ENCODE assay signal across 8 cellular contexts in genomic region chr6:36546958-36547645, GRCh38. TPM values are rescaled to one million over a fixed set of nuclear protein-coding genes. Genes with fewer than 3 reads are reported as not detected.
DNase-seq lines count a peak whose midpoint lies in the region; ATAC-seq and TF ChIP-seq lines count a peak whose summit lies in the region.

STK38 (minus strand) TSS chr6:36547479; CDS start chr6:36540202, 7,277 bp downstream.

- H3K36me3 ChIP-seq in KOPT-K1 (ENCODE audit: insufficient read depth, low read length) (peaks cover 6% of the 10 kb centered on the region; the same call in 1 of the 2 replicates), Panc1 (ENCODE audit: control insufficient read depth, insufficient read depth, low read length) (no peaks in the 10 kb centered on the region; the same call in none of the 2 replicates), muscle layer of colon (ENCODE audit: insufficient read depth, low read length) (no peaks in the 10 kb centered on the region)

- ATAC-seq in GM21737 (IDR thresholded peaks at IDR 0.05; ENCODE audit: unreplicated experiment), result peak; percentile 68
- peak; percentile 97 for ATAC-seq in Panc1
- ATAC-seq in activated T-cell treated with anti-CD3 and anti-CD28 coated beads, Interleukin-2, amount 50 U/mL, for 4 hours, result peak; percentile 89 to 90
- peak; percentile 99 for ATAC-seq in esophagus mucosa

- no peaks in the 10 kb centered on the region for H3K27me3 ChIP-seq in Panc1 (ENCODE audit: control insufficient read depth, insufficient read depth, low read length)
- H3K27me3 ChIP-seq in muscle layer of colon (ENCODE audit: control insufficient read depth in 1 of 2, insufficient read depth in 2 of 2, low read length in 2 of 2), result no peaks in the 10 kb centered on the region

- in situ Hi-C loops in Panc1 (cut with HindIII; ENCODE audit: low pct_unique_long_range_greater_than_20kb, low sequenced_read_pairs), result no loop called here

- H3K9me3 ChIP-seq in KOPT-K1 (ENCODE audit: insufficient read depth, low read length, poor library complexity, severe bottlenecking) (no peaks in the 10 kb centered on the region), Panc1 (ENCODE audit: control insufficient read depth, insufficient read depth, low read depth, low read length) (no peaks in the 10 kb centered on the region), muscle layer of colon (ENCODE audit: low read length) (no peaks in the 10 kb centered on the region)

- H3K4me3 Mint-ChIP-seq in activated T-cell treated with anti-CD3 and anti-CD28 coated beads, Interleukin-2, amount 50 U/mL, for 4 hours, result peak within 1 kb of the TSS; percentile 99

- peak; percentile 63 for DNase-seq in DMS114 treated with DMSO at 0.1 percent for 48 hours (lab: John Stamatoyannopoulos, UW; ENCODE audit: unreplicated experiment)
- no peak for DNase-seq in Panc1 (ENCODE audit: low read depth, low spot score)
- DNase-seq in activated T-cell treated with anti-CD3 and anti-CD28 coated beads, Interleukin-2, amount 50 U/mL, for 4 hours, result peak; percentile 91
- peak; percentile 91 to 92 for DNase-seq in stimulated activated CD8-positive, alpha-beta memory T cell treated with anti-CD3 and anti-CD28 coated beads, Interleukin-7, amount 100 ng/mL, for 1 hour (ENCODE audit: low read depth in 2 of 2)

- POLR2A ChIA-PET in Panc1 (lab: Charles Lee), result no interaction called here

- no TSS peak for BruUV-seq in Panc1 (replicated peaks; lab: Mats Ljungman, UMichigan)

- peaks cover 10% of the 10 kb centered on the region for H3K4me1 ChIP-seq in Panc1 (ENCODE audit: control insufficient read depth, insufficient read depth, low read length)
- H3K4me1 ChIP-seq in muscle layer of colon (ENCODE audit: insufficient read depth, low read length), result peaks cover 35% of the 10 kb centered on the region

- peak within 1 kb of the TSS; percentile 64 to 98 for H3K4me3 ChIP-seq in Panc1 (ENCODE audit: low read depth in 2 of 2, low read length in 2 of 2)
- peak within 1 kb of the TSS; percentile 93 to 95 for H3K4me3 ChIP-seq in muscle layer of colon (ENCODE audit: low read depth in 1 of 2, low read length in 2 of 2)

- H3K9me3 Mint-ChIP-seq in activated T-cell treated with anti-CD3 and anti-CD28 coated beads, Interleukin-2, amount 50 U/mL, for 4 hours, result no peaks in the 10 kb centered on the region

- H3K36me3 Mint-ChIP-seq in activated T-cell treated with anti-CD3 and anti-CD28 coated beads, Interleukin-2, amount 50 U/mL, for 4 hours (ENCODE audit: insufficient read depth), result peaks cover 5% of the 10 kb centered on the region

- no peaks in the 10 kb centered on the region for H3K27me3 Mint-ChIP-seq in activated T-cell treated with anti-CD3 and anti-CD28 coated beads, Interleukin-2, amount 50 U/mL, for 4 hours (ENCODE audit: low read depth)

- peaks cover 48% of the 10 kb centered on the region for H3K4me1 Mint-ChIP-seq in activated T-cell treated with anti-CD3 and anti-CD28 coated beads, Interleukin-2, amount 50 U/mL, for 4 hours (ENCODE audit: low read depth)

- TF ChIP-seq CTCF in Panc1 (IDR thresholded peaks at IDR 0.05), result no peak; the same call in 1 of the 2 replicates

- intact Hi-C loops in Panc1 (cut with micrococcal nuclease; ENCODE audit: unreplicated experiment), result loop anchor here (2.0 kb wide), 1 partner anchor 48 kb away; the partner anchor contains the start of gene SRSF3

- H3K9ac ChIP-seq in muscle layer of colon (ENCODE audit: low read length), result peak within 1 kb of the TSS; percentile 95

- H3K27ac ChIP-seq in KOPT-K1 (ENCODE audit: low read depth, low read length, poor library complexity, severe bottlenecking) (peak within 1 kb of the TSS; percentile 91), Panc1 (ENCODE audit: low read length) (peak within 1 kb of the TSS; percentile 87), muscle layer of colon (ENCODE audit: low read depth, low read length) (peak within 1 kb of the TSS; percentile 99)

- CTCF ChIA-PET in Panc1 (lab: Charles Lee), result no interaction called here

RNA-seq across cellular contexts. Expression of gene STK38, which starts in this region (rescaled TPM):
- total RNA-seq in Panc1 (2021; ENCODE audit: unreplicated experiment) (44.7 TPM), esophagus mucosa (26.1 TPM)
- 26.8 TPM for polyA plus RNA-seq in Panc1 (2012; ENCODE audit: insufficient read length)
- total RNA-seq in activated T-cell treated with anti-CD3 and anti-CD28 coated beads, Interleukin-2, amount 50 U/mL, for 4 hours, result 10 to 100 TPM; 14.2 to 16.6 (median 16.1) TPM
